Comparison of ENCODE assay signal across 9 cellular contexts in genomic region chr18:13614701-13615288, GRCh38.
DNase-seq lines count a peak whose midpoint lies in the region; ATAC-seq, FAIRE-seq and TF ChIP-seq lines count a peak whose summit lies in the region.
"Had no signal": no experiment of that assay in that cellular context is flagged by ENCODE, and none has a peak within 500 bp of the region (broad histone marks: within the 10 kb centered on the region; RNA-seq: fewer than 3 reads in every experiment).

No MANE protein-coding gene starts in this region.

- no peaks in the 10 kb centered on the region for H3K9me3 ChIP-seq in CD4-positive, alpha-beta memory T cell (ENCODE audit: control insufficient read depth in 1 of 2, low read length in 2 of 2)
- H3K9me3 ChIP-seq in GM12878 (replicated peaks; ENCODE audit: control insufficient read depth, insufficient read depth, low read length) (no peaks in the 10 kb centered on the region), parathyroid adenoma (ENCODE audit: control insufficient read depth, low read length) (no peaks in the 10 kb centered on the region), SJCRH30 (replicated peaks) (no peaks in the 10 kb centered on the region)

- H3K9ac ChIP-seq in GM12878 (ENCODE audit: control insufficient read depth, insufficient read depth, low read length) (peak overlapping the region; percentile 74), parathyroid adenoma (no peak overlapping the region)

- RAD21 ChIA-PET in GM12878 (lab: Charles Lee; ENCODE audit: unreplicated experiment): interaction anchor here (1.5 to 8.4 kb wide), 10 partner anchors 11 to 111 kb away, joined by 6 to 337 read pairs (median 32); partner anchors contain the start of genes FAM210A and RNMT

- H3K9me3 Mint-ChIP-seq in CD4-positive, alpha-beta memory T cell: no peaks in the 10 kb centered on the region

- TF ChIP-seq CTCF in GM12878 (IDR thresholded peaks at IDR 0.05 in 2 of 3, conservative IDR thresholded peaks at IDR 0.05 in 1 of 3; ENCODE audit: control insufficient read depth in 2 of 3, extremely low read depth in 1 of 3, insufficient read depth in 1 of 3, low read depth in 3 of 3, low read length in 3 of 3) (no peak), parathyroid adenoma (IDR thresholded peaks at IDR 0.05) (no peak)

- TF ChIP-seq RAD21 in GM12878 (IDR thresholded peaks at IDR 0.05; ENCODE audit: insufficient read depth, low read depth, low read length): no peak

- POLR2A ChIA-PET in CD4-positive, alpha-beta memory T cell (lab: Charles Lee; ENCODE audit: partially characterized antibody): interaction anchor here (0.8 to 3.8 kb wide), 4 partner anchors 53 to 398 kb away, joined by 3 to 21 read pairs (median 8); partner anchors contain the start of genes FAM210A and RNMT
- POLR2A ChIA-PET in GM12878 (lab: Charles Lee): interaction anchor here (0.8 to 10.9 kb wide), 9 partner anchors 11 to 624 kb away, joined by 3 to 175 read pairs (median 5); partner anchors contain the start of gene CEP192
- POLR2A ChIA-PET in HEK293T (lab: Yijun Ruan, JAX): no interaction called here

- TF ChIP-seq EP300 in GM12878 (IDR thresholded peaks at IDR 0.05; ENCODE audit: borderline replicate concordance in 1 of 2, control insufficient read depth in 1 of 2, low read depth in 2 of 2, low read length in 2 of 2): peak; percentile 4 to 27; a peak in 1 of 4 replicates

- H3K36me3 ChIP-seq in CD4-positive, alpha-beta memory T cell (ENCODE audit: insufficient read depth, low read length): no peaks in the 10 kb centered on the region
- H3K36me3 ChIP-seq in GM12878 (ENCODE audit: control insufficient read depth in 2 of 2, insufficient read depth in 2 of 2, low read length in 1 of 2) (no peaks in the 10 kb centered on the region; a peak in 1 of 4 replicates), parathyroid adenoma (ENCODE audit: control insufficient read depth, insufficient read depth, low read length) (no peaks in the 10 kb centered on the region), SJCRH30 (no peaks in the 10 kb centered on the region)

- peak overlapping the region; percentile 60 to 93 (median 86) for H3K4me3 Mint-ChIP-seq in CD4-positive, alpha-beta memory T cell

- H3K27ac ChIP-seq in CD4-positive, alpha-beta memory T cell (ENCODE audit: low read depth, low read length): no peak overlapping the region
- peak overlapping the region; percentile 84 for H3K27ac ChIP-seq in GM12878 (ENCODE audit: control insufficient read depth, insufficient read depth)
- peak overlapping the region; percentile 80 for H3K27ac ChIP-seq in parathyroid adenoma
- no peak overlapping the region for H3K27ac ChIP-seq in SJCRH30

- peak overlapping the region in 1 of 2 donors; percentile 35 for H3K4me3 ChIP-seq in CD4-positive, alpha-beta memory T cell (ENCODE audit: low read length in 2 of 2)
- H3K4me3 ChIP-seq in GM12878: peak overlapping the region; percentile 73
- H3K4me3 ChIP-seq in parathyroid adenoma (ENCODE audit: low read depth, low read length): no peak overlapping the region
- no peak overlapping the region for H3K4me3 ChIP-seq in SJCRH30

- TF ChIP-seq POLR2A in GM12878 (IDR thresholded peaks at IDR 0.05; ENCODE audit: low read depth, low read length): peak; percentile 93

- peaks cover 40% of the 10 kb centered on the region for H3K79me2 ChIP-seq in GM12878 (ENCODE audit: control insufficient read depth, insufficient read depth, low read length)
- no peaks in the 10 kb centered on the region for H3K79me2 ChIP-seq in parathyroid adenoma

- H3K27ac Mint-ChIP-seq in CD4-positive, alpha-beta memory T cell: peak overlapping the region; percentile 84 to 94 (median 91)

- H3K27me3 ChIP-seq in CD4-positive, alpha-beta memory T cell (ENCODE audit: insufficient read depth, low read length): no peaks in the 10 kb centered on the region
- H3K27me3 ChIP-seq in GM12878 (replicated peaks in 1 of 2; ENCODE audit: control insufficient read depth in 2 of 2, insufficient read depth in 2 of 2, low read length in 1 of 2) (no peaks in the 10 kb centered on the region), parathyroid adenoma (ENCODE audit: control insufficient read depth, insufficient read depth, low read length) (no peaks in the 10 kb centered on the region), SJCRH30 (no peaks in the 10 kb centered on the region)

- H3K4me2 ChIP-seq in GM12878 (ENCODE audit: control insufficient read depth, insufficient read depth) (peak overlapping the region; percentile 96), parathyroid adenoma (ENCODE audit: low read length) (no peak overlapping the region)

- H2AFZ ChIP-seq in GM12878 (ENCODE audit: control insufficient read depth, low read depth, low read length): peak overlapping the region; percentile 31
- H2AFZ ChIP-seq in parathyroid adenoma: no peak overlapping the region

- peak in 2 of 5 donors; percentile 40 to 62 for DNase-seq in CD4-positive, alpha-beta memory T cell
- DNase-seq in NOMO-1 treated with dmso at 0.1 percent for 144 hours (lab: John Stamatoyannopoulos, UW; ENCODE audit: unreplicated experiment): peak; percentile 10
- DNase-seq in GM12878 (ENCODE audit: low read depth, low spot score): no peak
- DNase-seq in SJCRH30: no peak
- DNase-seq in HEK293T (ENCODE audit: extremely low spot score): no peak
- DNase-seq in DMS79 treated with DMSO at 0.1 percent for 48 hours (lab: John Stamatoyannopoulos, UW): no peak
- DNase-seq in NCI-H226: no peak
- DNase-seq: NCI-H345 had no signal

- CTCF ChIA-PET in CD4-positive, alpha-beta memory T cell (lab: Charles Lee; ENCODE audit: partially characterized antibody): interaction anchor here (0.7 to 2.4 kb wide), 5 partner anchors 7 to 398 kb away, joined by 3 to 16 read pairs (median 4); no protein-coding TSS in a partner anchor
- CTCF ChIA-PET in GM12878 (lab: Yijun Ruan, JAX): interaction anchor here (1.4 to 13.5 kb wide), 7 partner anchors 14 to 399 kb away, joined by 4 to 235 read pairs (median 31); no protein-coding TSS in a partner anchor
- CTCF ChIA-PET in HEK293T (lab: Yijun Ruan, JAX): no interaction called here

- SMC1A ChIA-PET in GM12878 (lab: Charles Lee; ENCODE audit: uncharacterized antibody, unreplicated experiment): interaction anchor here (0.7 to 13.4 kb wide), 14 partner anchors 8 to 616 kb away, joined by 3 to 372 read pairs (median 4); no protein-coding TSS in a partner anchor

- no peaks in the 10 kb centered on the region for H3K27me3 Mint-ChIP-seq in CD4-positive, alpha-beta memory T cell

- ATAC-seq in GM12878: peak; percentile 13

- 24% methylated on average over 16 of the region's 16 CpGs for WGBS in GM12878 (ENCODE audit: insufficient coverage, insufficient replicate concordance, low lambda C conversion rate, missing lambda C conversion rate)

- intact Hi-C loops in CD4-positive, alpha-beta memory T cell (cut with micrococcal nuclease): loop anchor here (5.0 kb wide), 3 partner anchors 57 to 477 kb away; no protein-coding TSS in a partner anchor
- intact Hi-C loops in GM12878 (cut with micrococcal nuclease; ENCODE audit: unreplicated experiment): no loop called here

- H3K4me1 ChIP-seq in CD4-positive, alpha-beta memory T cell (ENCODE audit: insufficient read depth, low read length): peaks cover 68% of the 10 kb centered on the region
- peaks cover 58% of the 10 kb centered on the region for H3K4me1 ChIP-seq in GM12878 (ENCODE audit: control insufficient read depth, insufficient read depth, low read length)
- no peaks in the 10 kb centered on the region for H3K4me1 ChIP-seq in parathyroid adenoma
- no peaks in the 10 kb centered on the region for H3K4me1 ChIP-seq in SJCRH30

- no TSS peak for BruUV-seq in GM12878 (replicated peaks; lab: Mats Ljungman, UMichigan)

- H3K4me1 Mint-ChIP-seq in CD4-positive, alpha-beta memory T cell: peaks cover 56 to 70% (median 66%) of the 10 kb centered on the region in 4 donors

- no peaks in the 10 kb centered on the region for H4K20me1 ChIP-seq in GM12878 (ENCODE audit: control insufficient read depth, insufficient read depth)

- peaks cover 0 to 2% of the 10 kb centered on the region in 2 donors for H3K36me3 Mint-ChIP-seq in CD4-positive, alpha-beta memory T cell

- in situ Hi-C loops in GM12878 (cut with MboI): loop anchor here (5.0 kb wide), 1 partner anchor 47 kb away; no protein-coding TSS in a partner anchor

- FAIRE-seq in GM12878 (lab: Jason Lieb, UNC): no peak

TF ChIP-seq in GM12878, 131 proteins besides CTCF, POLR2A, EP300 and RAD21 (continues in another document):
- TF ChIP-seq IRF3 (IDR thresholded peaks at IDR 0.05): no peak
- peak; percentile 24 for TF ChIP-seq MEF2B (IDR thresholded peaks at IDR 0.05; ENCODE audit: partially characterized antibody, poor library complexity, severe bottlenecking)
- peak; percentile 88 for TF ChIP-seq BACH1 (IDR thresholded peaks at IDR 0.05; ENCODE audit: borderline replicate concordance)
- TF ChIP-seq NFIC (IDR thresholded peaks at IDR 0.05; ENCODE audit: low read depth, low read length): no peak
- TF ChIP-seq EED (IDR thresholded peaks at IDR 0.05; ENCODE audit: low read depth): peak; percentile 19; the same call in 1 of the 2 replicates
- TF ChIP-seq LARP7 (IDR thresholded peaks at IDR 0.05): peak; percentile 57; the same call in 1 of the 2 replicates

TF ChIP-seq in HEK293T, 16 proteins besides CTCF, POLR2A, EP300 and RAD21:
- TF ChIP-seq L3MBTL2 (conservative IDR thresholded peaks at IDR 0.05) (no peak), TARDBP (IDR thresholded peaks at IDR 0.05) (no peak), ZNF384 (IDR thresholded peaks at IDR 0.05) (no peak), ELF4 (IDR thresholded peaks at IDR 0.05) (no peak), HDGF (IDR thresholded peaks at IDR 0.05; ENCODE audit: borderline replicate concordance) (no peak), CTBP1 (IDR thresholded peaks at IDR 0.05; ENCODE audit: borderline replicate concordance) (no peak), FOXM1 (IDR thresholded peaks at IDR 0.05; ENCODE audit: borderline replicate concordance) (no peak), SP1 (IDR thresholded peaks at IDR 0.05) (no peak), ARNT (IDR thresholded peaks at IDR 0.05) (no peak), FOXK2 (IDR thresholded peaks at IDR 0.05) (no peak), FOXA1 (IDR thresholded peaks at IDR 0.05) (no peak)

Comparison
In these comparisons a context has a peak if more than half of its experiments do, and no peak if none do; other contexts are left out.
1. H3K27ac ChIP-seq: peak in GM12878 (single experiment) and parathyroid adenoma (single experiment); none in CD4-positive, alpha-beta memory T cell (single experiment) and SJCRH30 (single experiment).